In the genomic region with DNA sequence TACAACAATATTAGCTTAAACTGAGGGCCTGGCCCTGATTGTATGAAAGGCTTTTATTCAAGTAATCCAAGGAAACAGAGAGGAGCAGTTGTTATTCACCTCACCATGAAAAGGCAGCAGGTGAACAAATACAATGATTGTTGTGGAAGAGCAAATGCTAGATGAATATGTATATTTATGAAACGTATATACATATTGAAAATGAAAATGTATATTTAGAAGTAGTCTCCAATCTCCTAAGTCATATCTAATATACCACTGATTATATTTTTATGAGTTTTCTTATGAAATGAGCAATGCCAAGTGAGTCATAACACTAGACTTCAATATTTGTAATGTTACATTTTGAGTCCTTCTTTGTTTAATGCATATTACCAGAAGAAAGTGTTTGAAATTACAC, we compare ENCODE assay signal across 17 cellular contexts.
A peak's percentile ranks its signal among the peaks of the same experiment; 100 is the strongest.
DNase-seq lines count a peak whose midpoint lies in the region; ATAC-seq, FAIRE-seq and TF ChIP-seq lines count a peak whose summit lies in the region.
"Had no signal": no experiment of that assay in that cellular context is flagged by ENCODE, and none has a peak within 500 bp of the region (broad histone marks: within the 10 kb centered on the region; RNA-seq: fewer than 3 reads in every experiment).

No MANE protein-coding gene starts in this region.

- WGBS in GM23248 (ENCODE audit: low coverage in 1 of 2, low lambda C conversion rate in 2 of 2, missing lambda C conversion rate in 2 of 2), 2 experiments: 70 to 75% methylated on average over 1 of the region's 1 CpG

- no peak overlapping the region for H3K9ac ChIP-seq in GM23248

- FAIRE-seq in GM19239 (lab: Jason Lieb, UNC): no peak
- FAIRE-seq: bronchial epithelial cell, urothelium cell line had no signal

- no peaks in the 10 kb centered on the region for H3F3A ChIP-seq in GM23248 (ENCODE audit: insufficient read depth)

- no peaks in the 10 kb centered on the region for H4K20me1 ChIP-seq in GM23248 (ENCODE audit: insufficient read depth)

- in situ Hi-C loops in GM23248 (cut with MboI): no loop called here

- H3K9me2 ChIP-seq in GM23248 (ENCODE audit: insufficient read depth): no peaks in the 10 kb centered on the region

- H3K4me1 ChIP-seq in GM23248 (ENCODE audit: insufficient read depth): no peaks in the 10 kb centered on the region
- H3K4me1 ChIP-seq: foreskin keratinocyte had no signal

- H3K4me2 ChIP-seq in GM23248 (ENCODE audit: unreplicated experiment): no peak overlapping the region

- H3K79me2 ChIP-seq in GM23248 (ENCODE audit: insufficient read depth): no peaks in the 10 kb centered on the region

- H3K4me3 ChIP-seq in GM23248: no peak overlapping the region

- H3K27ac ChIP-seq in GM23248: no peak overlapping the region
- H3K27ac ChIP-seq: foreskin keratinocyte, WERI-Rb-1 had no signal

- POLR2A ChIA-PET in HEK293T (lab: Yijun Ruan, JAX): no interaction called here

- H2AFZ ChIP-seq in GM23248: no peak overlapping the region

- DNase-seq in GM23248 (peak; percentile 23), NCI-H1105 treated with DMSO at 0.1 percent for 48 hours (lab: John Stamatoyannopoulos, UW) (peak; percentile 67), NCI-H69 (lab: John Stamatoyannopoulos, UW) (peak; percentile 89), iris pigment epithelial cell (ENCODE audit: low read depth) (peak; percentile 40), GM19239 (ENCODE audit: insufficient read length, low spot score) (no peak), HEK293T (ENCODE audit: extremely low spot score) (no peak)
- DNase-seq: activated CD8-positive, alpha-beta T cell treated with anti-CD3 and anti-CD28 coated beads for 36 hours; AML-193; Calu3; foreskin keratinocyte; NCI-H2171; stimulated activated CD4-positive, alpha-beta T cell treated with anti-CD3 and anti-CD28 coated beads, Interleukin-2, amount 100 ng/mL, for 48 hours; WERI-Rb-1 had no signal

- no peaks in the 10 kb centered on the region for H3K36me3 ChIP-seq in GM23248 (ENCODE audit: low read depth)
- H3K36me3 ChIP-seq: WERI-Rb-1 had no signal

- CTCF ChIA-PET in HEK293T (lab: Yijun Ruan, JAX): interaction anchor here (0.7 kb wide), 1 partner anchor 1575 kb away, joined by 3 read pairs; no protein-coding TSS in a partner anchor

- H3K9me3 ChIP-seq in GM23248 (ENCODE audit: low read depth): no peaks in the 10 kb centered on the region

- H3K27me3 ChIP-seq in GM23248 (replicated peaks; ENCODE audit: insufficient read depth): no peaks in the 10 kb centered on the region
- H3K27me3 ChIP-seq: foreskin keratinocyte had no signal

- ATAC-seq in GM19351 (IDR thresholded peaks at IDR 0.05; ENCODE audit: unreplicated experiment): no peak
- ATAC-seq: activated CD8-positive, alpha-beta T cell treated with anti-CD3 and anti-CD28 coated beads for 36 hours; foreskin keratinocyte; Right ventricle myocardium inferior had no signal

TF ChIP-seq in HEK293T, 16 proteins besides CTCF, POLR2A, EP300 and RAD21:
- TF ChIP-seq BHLHE40 (IDR thresholded peaks at IDR 0.05; ENCODE audit: borderline replicate concordance): no peak
- TF ChIP-seq LEF1 (IDR thresholded peaks at IDR 0.05; ENCODE audit: borderline replicate concordance): no peak
- TF ChIP-seq, protein P1, sequence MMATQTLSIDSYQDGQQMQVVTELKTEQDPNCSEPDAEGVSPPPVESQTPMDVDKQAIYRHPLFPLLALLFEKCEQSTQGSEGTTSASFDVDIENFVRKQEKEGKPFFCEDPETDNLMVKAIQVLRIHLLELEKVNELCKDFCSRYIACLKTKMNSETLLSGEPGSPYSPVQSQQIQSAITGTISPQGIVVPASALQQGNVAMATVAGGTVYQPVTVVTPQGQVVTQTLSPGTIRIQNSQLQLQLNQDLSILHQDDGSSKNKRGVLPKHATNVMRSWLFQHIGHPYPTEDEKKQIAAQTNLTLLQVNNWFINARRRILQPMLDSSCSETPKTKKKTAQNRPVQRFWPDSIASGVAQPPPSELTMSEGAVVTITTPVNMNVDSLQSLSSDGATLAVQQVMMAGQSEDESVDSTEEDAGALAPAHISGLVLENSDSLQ (IDR thresholded peaks at IDR 0.05): no peak
- no peak for TF ChIP-seq FOXK2 (IDR thresholded peaks at IDR 0.05)

Comparison
In these comparisons a context has a peak if more than half of its experiments do, and no peak if none do; other contexts are left out.
1. DNase-seq: peak in GM23248 (single experiment), NCI-H1105 treated with DMSO at 0.1 percent for 48 hours (single experiment), NCI-H69 (single experiment) and iris pigment epithelial cell (single experiment); none in GM19239 (single experiment) and HEK293T (single experiment).